Comparison of ENCODE assay signal across 24 cellular contexts in the genomic region with DNA sequence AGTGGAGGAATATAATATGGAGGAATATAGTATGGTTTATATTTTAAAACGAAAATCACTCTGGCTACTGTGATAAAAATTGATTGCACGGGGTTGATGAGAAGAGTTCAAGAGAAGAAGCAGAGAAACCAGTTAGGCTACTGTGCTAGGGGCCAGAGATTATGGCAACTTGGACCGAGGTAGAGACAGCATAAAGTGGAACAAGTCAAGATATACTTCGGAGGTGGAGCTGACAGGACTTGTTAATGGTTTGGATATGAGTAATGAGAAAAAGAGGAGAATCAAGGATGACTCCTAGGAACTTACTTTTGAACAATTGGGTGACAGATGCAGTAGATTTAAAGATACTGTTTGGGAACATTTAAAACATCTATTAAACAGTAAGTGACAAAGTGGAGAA.
"Had no signal": no experiment of that assay in that cellular context is flagged by ENCODE, and none has a peak within 500 bp of the region (broad histone marks: within the 10 kb centered on the region; RNA-seq: fewer than 3 reads in every experiment).

No MANE protein-coding gene starts in this region.

- H3K4me3 Mint-ChIP-seq: activated CD8-positive, alpha-beta T cell treated with anti-CD3 and anti-CD28 coated beads, Interleukin-2, amount 10 ng/mL, durations not matched to agents 7 days and 5 days; activated naive CD4-positive, alpha-beta T cell treated with anti-CD3 and anti-CD28 coated beads, Interleukin-2, amount 50 U/mL, for 24 hours; nephron progenitor cell; stimulated activated naive B cell treated with anti-CD40 and anti-IgM and Interleukin-4, amounts not matched to agents 10 μg/mL and 1 μg/mL and 100 μg/mL, for 72 hours had no signal

- H3K4me3 ChIP-seq: body of pancreas, heart right ventricle, mucosa of descending colon, testis, upper lobe of right lung had no signal

- ATAC-seq: activated CD8-positive, alpha-beta T cell treated with anti-CD3 and anti-CD28 coated beads, Interleukin-2, amount 10 ng/mL, durations not matched to agents 7 days and 5 days; body of pancreas; heart right ventricle; left colon; mucosa of descending colon; sciatic nerve; stimulated activated naive B cell treated with anti-CD40 and anti-IgM and Interleukin-4, amounts not matched to agents 10 μg/mL and 1 μg/mL and 100 μg/mL, for 72 hours; upper lobe of right lung had no signal

- H3K9me3 ChIP-seq: body of pancreas, heart right ventricle, mucosa of descending colon, testis, upper lobe of right lung had no signal

- H3K27me3 ChIP-seq: body of pancreas, heart right ventricle, testis, upper lobe of right lung had no signal

- H3K27me3 Mint-ChIP-seq: activated naive CD4-positive, alpha-beta T cell treated with anti-CD3 and anti-CD28 coated beads, Interleukin-2, amount 50 U/mL, for 24 hours had no signal

- H3K4me1 ChIP-seq: testis, upper lobe of right lung had no signal

- H3K9me3 Mint-ChIP-seq: activated naive CD4-positive, alpha-beta T cell treated with anti-CD3 and anti-CD28 coated beads, Interleukin-2, amount 50 U/mL, for 24 hours; nephron progenitor cell; stimulated activated naive B cell treated with anti-CD40 and anti-IgM and Interleukin-4, amounts not matched to agents 10 μg/mL and 1 μg/mL and 100 μg/mL, for 72 hours had no signal

- H3K4me1 Mint-ChIP-seq: activated naive CD4-positive, alpha-beta T cell treated with anti-CD3 and anti-CD28 coated beads, Interleukin-2, amount 50 U/mL, for 24 hours had no signal

- H3K27ac ChIP-seq: body of pancreas, heart right ventricle, testis, upper lobe of right lung had no signal

- H3K36me3 ChIP-seq: heart right ventricle, upper lobe of right lung had no signal

- H3K36me3 Mint-ChIP-seq: activated naive CD4-positive, alpha-beta T cell treated with anti-CD3 and anti-CD28 coated beads, Interleukin-2, amount 50 U/mL, for 24 hours had no signal

- H3K27ac Mint-ChIP-seq: activated CD8-positive, alpha-beta T cell treated with anti-CD3 and anti-CD28 coated beads, Interleukin-2, amount 10 ng/mL, durations not matched to agents 7 days and 5 days; activated naive CD4-positive, alpha-beta T cell treated with anti-CD3 and anti-CD28 coated beads, Interleukin-2, amount 50 U/mL, for 24 hours; nephron progenitor cell; stimulated activated naive B cell treated with anti-CD40 and anti-IgM and Interleukin-4, amounts not matched to agents 10 μg/mL and 1 μg/mL and 100 μg/mL, for 72 hours had no signal

- DNase-seq: activated CD4-positive, alpha-beta T cell treated with anti-CD3 and anti-CD28 coated beads for 1 hour; activated CD4-positive, alpha-beta T cell treated with anti-CD3 and anti-CD28 coated beads, Interleukin-2, amount 50 U/mL, for 1 hour; activated CD8-positive, alpha-beta T cell treated with anti-CD3 and anti-CD28 coated beads, Interleukin-2, amount 10 ng/mL, durations not matched to agents 7 days and 5 days; activated gamma-delta T cell treated with Interleukin-2 at 50 U/mL for 16 hours; activated T-cell treated with anti-CD3 and anti-CD28 coated beads, Interleukin-2, amount 50 U/mL, for 1 hour; anterior cingulate cortex; body of pancreas; central memory CD4-positive, alpha-beta T cell; effector memory CD4-positive, alpha-beta T cell; heart right ventricle; islet precursor cell; left colon; mesenchymal stem cell; mucosa of descending colon; nephron progenitor cell; nucleus accumbens; stimulated activated CD4-positive, alpha-beta T cell treated with anti-CD3 and anti-CD28 coated beads, Interleukin-2, amount 100 ng/mL, for 48 hours; stimulated activated CD8-positive, alpha-beta memory T cell treated with anti-CD3 and anti-CD28 coated beads, Interleukin-4, amount 100 ng/mL, for 48 hours; stimulated activated naive B cell treated with anti-CD40 and anti-IgM and Interleukin-4, amounts not matched to agents 10 μg/mL and 1 μg/mL and 100 μg/mL, for 72 hours; T-helper 1 cell; testis; upper lobe of right lung had no signal
